ENCODE assay signal across 8 cellular contexts in genomic region chr12:49018282-49019119, GRCh38. TPM values are rescaled to one million over a fixed set of nuclear protein-coding genes. Genes with fewer than 3 reads are reported as not detected.
DNase-seq lines count a peak whose midpoint lies in the region; ATAC-seq, FAIRE-seq and TF ChIP-seq lines count a peak whose summit lies in the region.

Gene PRKAG1, minus strand, starts transcription at chr12:49018776. Its CDS starts 36 bp downstream, at chr12:49018740.

- H3K9me3 Mint-ChIP-seq in activated CD4-positive, alpha-beta T cell treated with anti-CD3 and anti-CD28 coated beads for 36 hours (ENCODE audit: low read depth) = no peaks in the 10 kb centered on the region

- DNase-seq in GM19239 (ENCODE audit: insufficient read length, low spot score) (peak; percentile 98), NCI-H524 (lab: John Stamatoyannopoulos, UW) (peak; percentile 93 to 94), choroid plexus epithelial cell (ENCODE audit: low read depth) (peak; percentile 98), kidney tubule cell (ENCODE audit: low spot score) (peak; percentile 97)
- peak; percentile 97 for DNase-seq in activated CD4-positive, alpha-beta T cell treated with anti-CD3 and anti-CD28 coated beads for 36 hours
- DNase-seq in stimulated activated CD4-positive, alpha-beta T cell treated with anti-CD3 and anti-CD28 coated beads, Interleukin-1b, Interleukin-23, amount 100 ng/mL, for 24 hours (ENCODE audit: low read depth in 4 of 4, low spot score in 1 of 4) = peak; percentile 75 to 95 (median 88)

- no peaks in the 10 kb centered on the region for H3K9me3 ChIP-seq in BLaER1

- peak within 1 kb of the TSS; percentile 97 for H3K27ac Mint-ChIP-seq in activated CD4-positive, alpha-beta T cell treated with anti-CD3 and anti-CD28 coated beads for 36 hours

- CTCF ChIA-PET in activated CD4-positive, alpha-beta T cell treated with anti-CD3 and anti-CD28 coated beads for 36 hours (lab: Charles Lee) = interaction anchor here (0.5 to 3.5 kb wide), 15 partner anchors 10 to 379 kb away, joined by 3 to 20 read pairs (median 5); partner anchors contain the start of gene DDN

- peak within 1 kb of the TSS; percentile 94 for H3K27ac ChIP-seq in BLaER1

- H3K4me3 ChIP-seq in BLaER1 (peak within 1 kb of the TSS; percentile 78), choroid plexus epithelial cell (ENCODE audit: low read depth, low read length) (peak within 1 kb of the TSS; percentile 76)

- ATAC-seq in HG03457 (IDR thresholded peaks at IDR 0.05; ENCODE audit: unreplicated experiment) = peak; percentile 76
- ATAC-seq in activated CD4-positive, alpha-beta T cell treated with anti-CD3 and anti-CD28 coated beads for 36 hours = peak; percentile 87

- peaks cover 25% of the 10 kb centered on the region for H3K36me3 ChIP-seq in BLaER1

- peak; percentile 64 for TF ChIP-seq CTCF in choroid plexus epithelial cell (conservative IDR thresholded peaks at IDR 0.05; ENCODE audit: low read depth, low read length)

- peaks cover 5% of the 10 kb centered on the region for H4K20me1 ChIP-seq in BLaER1

- peaks cover 33% of the 10 kb centered on the region for H3K36me3 Mint-ChIP-seq in activated CD4-positive, alpha-beta T cell treated with anti-CD3 and anti-CD28 coated beads for 36 hours (ENCODE audit: low read depth)

- peak within 1 kb of the TSS; percentile 93 for H3K4me2 ChIP-seq in BLaER1

- peaks cover 27% of the 10 kb centered on the region for H3K4me1 ChIP-seq in BLaER1

- H3K27me3 Mint-ChIP-seq in activated CD4-positive, alpha-beta T cell treated with anti-CD3 and anti-CD28 coated beads for 36 hours = no peaks in the 10 kb centered on the region

- intact Hi-C loops in activated CD4-positive, alpha-beta T cell treated with anti-CD3 and anti-CD28 coated beads for 36 hours (cut with DNase I, micrococcal nuclease) = loop anchor here (1.0 to 5.0 kb wide), 18 partner anchors 22 to 604 kb away; partner anchors contain the start of genes ARF3 (in 1 of the 2), CCNT1 (in 1 of the 2), DDX23 (in 1 of the 2) and FKBP11 (in 1 of the 2)

- no peaks in the 10 kb centered on the region for H3K27me3 ChIP-seq in BLaER1

- peak within 1 kb of the TSS; percentile 81 for H3K4me3 Mint-ChIP-seq in activated CD4-positive, alpha-beta T cell treated with anti-CD3 and anti-CD28 coated beads for 36 hours

- POLR2A ChIA-PET in activated CD4-positive, alpha-beta T cell treated with anti-CD3 and anti-CD28 coated beads for 36 hours (lab: Charles Lee) = interaction anchor here (0.6 kb wide), 1 partner anchor 56 kb away, joined by 3 read pairs; no protein-coding TSS in a partner anchor

- H3K4me1 Mint-ChIP-seq in activated CD4-positive, alpha-beta T cell treated with anti-CD3 and anti-CD28 coated beads for 36 hours = peaks cover 34% of the 10 kb centered on the region

- peak within 1 kb of the TSS; percentile 93 for H3K9ac ChIP-seq in BLaER1

- FAIRE-seq in GM19239 (lab: Jason Lieb, UNC) = peak; percentile 90

RNA-seq across cellular contexts. Expression of gene PRKAG1, which starts in this region (rescaled TPM):
- 10 to 100 TPM; 54.5 to 62.6 TPM for total RNA-seq in activated CD4-positive, alpha-beta T cell treated with anti-CD3 and anti-CD28 coated beads for 36 hours

Comparison
In these comparisons a context has a peak if more than half of its experiments do, and no peak if none do; other contexts are left out.
1. Peak in every context shown above with its lines: DNase-seq, ATAC-seq, H3K4me3 ChIP-seq and H3K27ac ChIP-seq.